In genomic region chr16:82439678-82440293, GRCh38 we compare ENCODE assay signal across 8 cellular contexts.
DNase-seq lines count a peak whose midpoint lies in the region; ATAC-seq and TF ChIP-seq lines count a peak whose summit lies in the region.

No MANE protein-coding gene starts in this region.

- peak; percentile 64 for DNase-seq in AG20443 (ENCODE audit: low spot score)
- DNase-seq in GM20000 (ENCODE audit: low spot score) = peak; percentile 33
- DNase-seq in SK-MEL-5 (ENCODE audit: low read depth, low spot score) = peak; percentile 32
- DNase-seq in iPS-NIHi7 (ENCODE audit: extremely low spot score) = peak; percentile 74
- no peak for DNase-seq in activated CD4-positive, alpha-beta T cell treated with anti-CD3 and anti-CD28 coated beads, Interleukin-2, amount 50 U/mL, for 48 hours
- no peak for DNase-seq in COLO668 (lab: John Stamatoyannopoulos, UW; ENCODE audit: unreplicated experiment)

- ATAC-seq in HG02678 (IDR thresholded peaks at IDR 0.05; ENCODE audit: unreplicated experiment) (no peak), GM21825 (IDR thresholded peaks at IDR 0.05; ENCODE audit: unreplicated experiment) (no peak)

- TF ChIP-seq CTCF in GM20000 (IDR thresholded peaks at IDR 0.05; ENCODE audit: extremely low read depth, missing control alignments) = peak; percentile 16

- in situ Hi-C loops in SK-MEL-5 (cut with HindIII; ENCODE audit: low pct_unique_long_range_greater_than_20kb, low sequenced_read_pairs) = no loop called here

Comparison
In these comparisons a context has a peak if more than half of its experiments do, and no peak if none do; other contexts are left out.
1. DNase-seq: peak in AG20443 (single experiment), GM20000 (single experiment), SK-MEL-5 (single experiment) and iPS-NIHi7 (single experiment); none in activated CD4-positive, alpha-beta T cell treated with anti-CD3 and anti-CD28 coated beads, Interleukin-2, amount 50 U/mL, for 48 hours (0 of 2) and COLO668 (single experiment).